ENCODE assay signal across 16 cellular contexts in genomic region chr16:74865922-74866598, GRCh38.
A peak's percentile ranks its signal among the peaks of the same experiment; 100 is the strongest.
DNase-seq lines count a peak whose midpoint lies in the region; ATAC-seq and TF ChIP-seq lines count a peak whose summit lies in the region.
"Had no signal": no experiment of that assay in that cellular context is flagged by ENCODE, and none has a peak within 500 bp of the region (broad histone marks: within the 10 kb centered on the region; RNA-seq: fewer than 3 reads in every experiment).

No MANE protein-coding gene starts in this region.

- H3K9me3 Mint-ChIP-seq in activated CD4-positive, alpha-beta memory T cell treated with anti-CD3 and anti-CD28 coated beads, Interleukin-2, amount 10 ng/mL, durations not matched to agents 7 days and 5 days, result no peaks in the 10 kb centered on the region
- H3K9me3 Mint-ChIP-seq in activated CD4-positive, alpha-beta memory T cell treated with anti-CD3 and anti-CD28 coated beads for 36 hours, result no peaks in the 10 kb centered on the region
- H3K9me3 Mint-ChIP-seq in stimulated activated naive CD8-positive, alpha-beta T cell treated with anti-CD3 and anti-CD28 coated beads, Interleukin-15, amount 100 ng/mL, for 72 hours, result no peaks in the 10 kb centered on the region

- no peak for DNase-seq in activated CD4-positive, alpha-beta memory T cell treated with anti-CD3 and anti-CD28 coated beads, Interleukin-2, amount 10 ng/mL, durations not matched to agents 7 days and 5 days
- DNase-seq in activated CD4-positive, alpha-beta memory T cell treated with anti-CD3 and anti-CD28 coated beads for 36 hours, result no peak
- DNase-seq in astrocyte of the spinal cord (ENCODE audit: low read depth, low spot score), result peak; percentile 59
- peak; percentile 26 for DNase-seq in stromal cell of bone marrow (ENCODE audit: low read depth)
- no peak for DNase-seq in stimulated activated naive CD8-positive, alpha-beta T cell treated with anti-CD3 and anti-CD28 coated beads, Interleukin-15, amount 100 ng/mL, for 72 hours
- DNase-seq in suprapubic skin (ENCODE audit: low spot score in 2 of 2), result no peak
- no peak for DNase-seq in hippocampal formation (lab: John Stamatoyannopoulos, UW)
- DNase-seq: 8988T; activated effector memory CD4-positive, alpha-beta T cell treated with anti-CD3 and anti-CD28 coated beads, Interleukin-2, amount 50 U/mL, for 16 hours; brain microvascular endothelial cell; NCI-H1417 treated with DMSO at 0.1 percent for 48 hours; stimulated activated CD4-positive, alpha-beta T cell treated with anti-CD3 and anti-CD28 coated beads, Interleukin-2, amount 100 ng/mL, for 48 hours; upper lobe of left lung had no signal

- H3K27me3 Mint-ChIP-seq in activated CD4-positive, alpha-beta memory T cell treated with anti-CD3 and anti-CD28 coated beads, Interleukin-2, amount 10 ng/mL, durations not matched to agents 7 days and 5 days, result no peaks in the 10 kb centered on the region
- no peaks in the 10 kb centered on the region for H3K27me3 Mint-ChIP-seq in activated CD4-positive, alpha-beta memory T cell treated with anti-CD3 and anti-CD28 coated beads for 36 hours
- no peaks in the 10 kb centered on the region for H3K27me3 Mint-ChIP-seq in stimulated activated naive CD8-positive, alpha-beta T cell treated with anti-CD3 and anti-CD28 coated beads, Interleukin-15, amount 100 ng/mL, for 72 hours

- TF ChIP-seq CTCF in astrocyte of the spinal cord (IDR thresholded peaks at IDR 0.05; ENCODE audit: low read depth, low read length) (no peak), suprapubic skin (IDR thresholded peaks at IDR 0.05) (no peak)

- no peak overlapping the region for H3K4me3 Mint-ChIP-seq in activated CD4-positive, alpha-beta memory T cell treated with anti-CD3 and anti-CD28 coated beads, Interleukin-2, amount 10 ng/mL, durations not matched to agents 7 days and 5 days
- no peak overlapping the region for H3K4me3 Mint-ChIP-seq in activated CD4-positive, alpha-beta memory T cell treated with anti-CD3 and anti-CD28 coated beads for 36 hours
- H3K4me3 Mint-ChIP-seq in stimulated activated naive CD8-positive, alpha-beta T cell treated with anti-CD3 and anti-CD28 coated beads, Interleukin-15, amount 100 ng/mL, for 72 hours, result no peak overlapping the region

- in situ Hi-C loops in astrocyte of the spinal cord (cut with HindIII; ENCODE audit: low sequenced_read_pairs), result no loop called here

- H3K27ac Mint-ChIP-seq in activated CD4-positive, alpha-beta memory T cell treated with anti-CD3 and anti-CD28 coated beads, Interleukin-2, amount 10 ng/mL, durations not matched to agents 7 days and 5 days, result peak overlapping the region; percentile 30
- no peak overlapping the region for H3K27ac Mint-ChIP-seq in activated CD4-positive, alpha-beta memory T cell treated with anti-CD3 and anti-CD28 coated beads for 36 hours
- H3K27ac Mint-ChIP-seq in stimulated activated naive CD8-positive, alpha-beta T cell treated with anti-CD3 and anti-CD28 coated beads, Interleukin-15, amount 100 ng/mL, for 72 hours, result no peak overlapping the region

- 18% methylated on average over 12 of the region's 12 CpGs for WGBS in suprapubic skin

- peaks cover 33% of the 10 kb centered on the region; the same call in 1 of the 2 replicates for H3K4me1 ChIP-seq in iPS-20b (ENCODE audit: insufficient read depth, low read length)
- peaks cover 6% of the 10 kb centered on the region for H3K4me1 ChIP-seq in suprapubic skin

- H3K27ac ChIP-seq in iPS-20b (ENCODE audit: low read length) (peak overlapping the region; percentile 62), suprapubic skin (no peak overlapping the region)
- H3K27ac ChIP-seq: brain microvascular endothelial cell, upper lobe of left lung had no signal

- CTCF ChIA-PET in activated CD4-positive, alpha-beta memory T cell treated with anti-CD3 and anti-CD28 coated beads, Interleukin-2, amount 10 ng/mL, durations not matched to agents 7 days and 5 days (lab: Charles Lee), result no interaction called here
- CTCF ChIA-PET in activated CD4-positive, alpha-beta memory T cell treated with anti-CD3 and anti-CD28 coated beads for 36 hours (lab: Charles Lee), result no interaction called here

- H3K27me3 ChIP-seq in iPS-20b (ENCODE audit: insufficient read depth, low read length), result no peaks in the 10 kb centered on the region
- no peaks in the 10 kb centered on the region for H3K27me3 ChIP-seq in suprapubic skin
- H3K27me3 ChIP-seq: brain microvascular endothelial cell, upper lobe of left lung had no signal

- H3K9ac ChIP-seq in iPS-20b (ENCODE audit: low read depth, low read length), result peak overlapping the region; percentile 26; the same call in 1 of the 2 replicates

- H3K36me3 ChIP-seq in iPS-20b (ENCODE audit: insufficient read depth, low read depth, low read length) (no peaks in the 10 kb centered on the region), suprapubic skin (no peaks in the 10 kb centered on the region)
- H3K36me3 ChIP-seq: brain microvascular endothelial cell, upper lobe of left lung had no signal

- intact Hi-C loops in activated CD4-positive, alpha-beta memory T cell treated with anti-CD3 and anti-CD28 coated beads for 36 hours (cut with micrococcal nuclease), result no loop called here

- H3K36me3 Mint-ChIP-seq in activated CD4-positive, alpha-beta memory T cell treated with anti-CD3 and anti-CD28 coated beads, Interleukin-2, amount 10 ng/mL, durations not matched to agents 7 days and 5 days (ENCODE audit: low read depth), result peaks cover 4% of the 10 kb centered on the region
- no peaks in the 10 kb centered on the region for H3K36me3 Mint-ChIP-seq in activated CD4-positive, alpha-beta memory T cell treated with anti-CD3 and anti-CD28 coated beads for 36 hours

- H3K9me3 ChIP-seq in iPS-20b (ENCODE audit: insufficient read depth, low read depth, low read length) (no peaks in the 10 kb centered on the region), suprapubic skin (no peaks in the 10 kb centered on the region)
- H3K9me3 ChIP-seq: upper lobe of left lung had no signal

- H3K4me1 Mint-ChIP-seq in activated CD4-positive, alpha-beta memory T cell treated with anti-CD3 and anti-CD28 coated beads, Interleukin-2, amount 10 ng/mL, durations not matched to agents 7 days and 5 days, result peaks cover 25% of the 10 kb centered on the region
- peaks cover 18% of the 10 kb centered on the region for H3K4me1 Mint-ChIP-seq in activated CD4-positive, alpha-beta memory T cell treated with anti-CD3 and anti-CD28 coated beads for 36 hours (ENCODE audit: low read depth)
- peaks cover 16% of the 10 kb centered on the region for H3K4me1 Mint-ChIP-seq in stimulated activated naive CD8-positive, alpha-beta T cell treated with anti-CD3 and anti-CD28 coated beads, Interleukin-15, amount 100 ng/mL, for 72 hours

- POLR2A ChIA-PET in activated CD4-positive, alpha-beta memory T cell treated with anti-CD3 and anti-CD28 coated beads, Interleukin-2, amount 10 ng/mL, durations not matched to agents 7 days and 5 days (lab: Charles Lee), result no interaction called here
- POLR2A ChIA-PET in activated CD4-positive, alpha-beta memory T cell treated with anti-CD3 and anti-CD28 coated beads for 36 hours (lab: Charles Lee), result no interaction called here

- TF ChIP-seq EP300 in suprapubic skin (IDR thresholded peaks at IDR 0.05), result no peak

- H3K4me3 ChIP-seq in astrocyte of the spinal cord (ENCODE audit: low read depth, low read length) (no peak overlapping the region), iPS-20b (ENCODE audit: low read length) (peak overlapping the region; percentile 31; the same call in 1 of the 2 replicates), suprapubic skin (no peak overlapping the region)
- H3K4me3 ChIP-seq: K562, upper lobe of left lung had no signal

- no peak for ATAC-seq in stimulated activated naive CD8-positive, alpha-beta T cell treated with anti-CD3 and anti-CD28 coated beads, Interleukin-15, amount 100 ng/mL, for 72 hours
- ATAC-seq: K562, left lobe of liver had no signal

- no peak for TF ChIP-seq POLR2A in suprapubic skin (IDR thresholded peaks at IDR 0.05)

Comparison
In these comparisons a context has a peak if more than half of its experiments do, and no peak if none do; other contexts are left out.
1. DNase-seq: peak in astrocyte of the spinal cord (single experiment) and stromal cell of bone marrow (single experiment); none in activated CD4-positive, alpha-beta memory T cell treated with anti-CD3 and anti-CD28 coated beads, Interleukin-2, amount 10 ng/mL, durations not matched to agents 7 days and 5 days (single experiment), activated CD4-positive, alpha-beta memory T cell treated with anti-CD3 and anti-CD28 coated beads for 36 hours (single experiment), stimulated activated naive CD8-positive, alpha-beta T cell treated with anti-CD3 and anti-CD28 coated beads, Interleukin-15, amount 100 ng/mL, for 72 hours (0 of 2), suprapubic skin (0 of 2) and hippocampal formation (0 of 2).